ENCODE assay signal across 16 cellular contexts in genomic region chr14:101797785-101798342, GRCh38.
"Had no signal": no experiment of that assay in that cellular context is flagged by ENCODE, and none has a peak within 500 bp of the region (broad histone marks: within the 10 kb centered on the region; RNA-seq: fewer than 3 reads in every experiment).

No MANE protein-coding gene starts in this region.

- H3K4me3 ChIP-seq: ascending aorta, skin epidermis, suprapubic skin, tibial nerve had no signal

- H3K27ac ChIP-seq: ascending aorta, brain microvascular endothelial cell, skin epidermis, suprapubic skin, tibial nerve, VCaP had no signal

- H3K36me3 ChIP-seq: brain microvascular endothelial cell had no signal

- H3K27me3 ChIP-seq: ascending aorta, brain microvascular endothelial cell, suprapubic skin, tibial nerve had no signal

- H3K4me1 ChIP-seq: ascending aorta, suprapubic skin, tibial nerve had no signal

- ATAC-seq: activated CD4-positive, CD25-positive, alpha-beta regulatory T cell treated with anti-CD3 and anti-CD28 coated beads, Interleukin-2, amount 50 U/mL, for 24 hours; effector memory CD8-positive, alpha-beta T cell; esophagus mucosa; natural killer cell; stimulated activated naive CD8-positive, alpha-beta T cell treated with anti-CD3 and anti-CD28 coated beads, Interleukin-15, amount 100 ng/mL, for 72 hours had no signal

- H3K9me3 ChIP-seq: ascending aorta had no signal

- DNase-seq: activated gamma-delta T cell treated with Interleukin-2 at 50 U/mL for 16 hours; activated T-cell treated with anti-CD3 and anti-CD28 coated beads, Interleukin-2, amount 50 U/mL, for 1 hour; brain microvascular endothelial cell; effector memory CD8-positive, alpha-beta T cell; islet precursor cell; left cardiac atrium; natural killer cell; stimulated activated CD4-positive, alpha-beta T cell treated with anti-CD3 and anti-CD28 coated beads, Interleukin-1b, Interleukin-23, amount 100 ng/mL, for 48 hours; stimulated activated naive CD8-positive, alpha-beta T cell treated with anti-CD3 and anti-CD28 coated beads, Interleukin-15, amount 100 ng/mL, for 72 hours had no signal
